In genomic region chr4:24657768-24658617, GRCh38 we compare ENCODE assay signal across 1 cellular context.
TF ChIP-seq lines count a peak whose summit lies in the region.

No MANE protein-coding gene starts in this region.

TF ChIP-seq in HCT116, 20 proteins besides CTCF, POLR2A, EP300 and RAD21 (continued from another document):
- TF ChIP-seq REST (IDR thresholded peaks at IDR 0.05; ENCODE audit: low read depth) (no peak), SIN3A (IDR thresholded peaks at IDR 0.05; ENCODE audit: low read depth) (no peak), YY1 (IDR thresholded peaks at IDR 0.05; ENCODE audit: extremely low read depth, insufficient replicate concordance, low read depth, low read length) (no peak)
